7 cellular contexts compared by ENCODE assay signal in genomic region chrX:47332729-47333128, GRCh38. TPM values are rescaled to one million over a fixed set of nuclear protein-coding genes. Genes with fewer than 3 reads are reported as not detected.
"Had no signal": no experiment of that assay in that cellular context is flagged by ENCODE, and none has a peak within 500 bp of the region (broad histone marks: within the 10 kb centered on the region; RNA-seq: fewer than 3 reads in every experiment).

No MANE protein-coding gene starts in this region.

RNA-seq across cellular contexts. Expression of gene ZNF157, which starts 37.6 kb away (rescaled TPM):
- total RNA-seq: PC-9, Peyer's patch, Right ventricle myocardium inferior, Right ventricle myocardium superior, SJCRH30, SJSA1, SK-MEL-5 had no signal
